In genomic region chr9:136821333-136822031, GRCh38 we compare ENCODE assay signal across 12 cellular contexts. TPM values are rescaled to one million over a fixed set of nuclear protein-coding genes. Genes with fewer than 3 reads are reported as not detected.
DNase-seq lines count a peak whose midpoint lies in the region; ATAC-seq and TF ChIP-seq lines count a peak whose summit lies in the region.
"Had no signal": no experiment of that assay in that cellular context is flagged by ENCODE, and none has a peak within 500 bp of the region (broad histone marks: within the 10 kb centered on the region; RNA-seq: fewer than 3 reads in every experiment).

No MANE protein-coding gene starts in this region.

- 25 to 28% methylated on average over 56 to 75 of the region's 81 CpGs for WGBS in mesodermal cell (ENCODE audit: insufficient coverage in 2 of 2), 2 experiments

- TF ChIP-seq CTCF in astrocyte of the cerebellum (IDR thresholded peaks at IDR 0.05; ENCODE audit: low read depth, low read length, missing control alignments) (no peak), thoracic aorta (IDR thresholded peaks at IDR 0.05) (no peak)

- H3K27ac ChIP-seq in mesodermal cell (ENCODE audit: low read depth, low read length, severe bottlenecking) (no peak overlapping the region), thoracic aorta (no peak overlapping the region)
- H3K27ac ChIP-seq: adrenal gland had no signal

- H3K27me3 ChIP-seq in thoracic aorta (replicated peaks; ENCODE audit: insufficient read depth) = no peaks in the 10 kb centered on the region
- H3K27me3 ChIP-seq: adrenal gland had no signal

- H3K36me3 ChIP-seq in mesodermal cell (ENCODE audit: control insufficient read depth, insufficient read depth, low read length) (peaks cover 51% of the 10 kb centered on the region), thoracic aorta (peaks cover 22% of the 10 kb centered on the region)

- peaks cover 3% of the 10 kb centered on the region for H3K4me1 ChIP-seq in mesodermal cell (ENCODE audit: control insufficient read depth, insufficient read depth, low read length, poor library complexity, severe bottlenecking)
- peaks cover 3 to 11% of the 10 kb centered on the region in 2 donors for H3K4me1 ChIP-seq in thoracic aorta (ENCODE audit: control insufficient read depth in 1 of 2, low read depth in 2 of 2)
- H3K4me1 ChIP-seq: adrenal gland had no signal

- no peaks in the 10 kb centered on the region for H3K9me3 ChIP-seq in mesodermal cell (ENCODE audit: control insufficient read depth, low read length)
- H3K9me3 ChIP-seq in thoracic aorta = no peaks in the 10 kb centered on the region
- H3K9me3 ChIP-seq: adrenal gland had no signal

- peak overlapping the region; percentile 26 for H3K4me3 ChIP-seq in astrocyte of the cerebellum (ENCODE audit: low read depth, low read length)
- peak overlapping the region; percentile 3 for H3K4me3 ChIP-seq in mesodermal cell (ENCODE audit: extremely low read depth, insufficient read depth, low read length, poor library complexity, severe bottlenecking)
- H3K4me3 ChIP-seq in thoracic aorta = peak overlapping the region; percentile 68

- in situ Hi-C loops in astrocyte of the cerebellum (cut with HindIII; ENCODE audit: low sequenced_read_pairs) = no loop called here

- intact Hi-C loops in Right ventricle myocardium superior (cut with DNase I) = no loop called here

- DNase-seq in astrocyte of the cerebellum (ENCODE audit: low read depth) = no peak
- DNase-seq in Right ventricle myocardium superior = peak; percentile 41
- no peak for DNase-seq in thoracic aorta (ENCODE audit: low spot score)
- DNase-seq in stimulated activated CD4-positive, alpha-beta T cell treated with anti-CD3 and anti-CD28 coated beads, Interleukin-4, amount 100 ng/mL, for 1 hour = no peak
- no peak for DNase-seq in DMS 273 treated with DMSO at 0.1 percent for 48 hours (lab: John Stamatoyannopoulos, UW)
- DNase-seq in DMS114 treated with DMSO at 0.1 percent for 48 hours (lab: John Stamatoyannopoulos, UW; ENCODE audit: unreplicated experiment) = no peak
- DNase-seq: activated CD4-positive, alpha-beta T cell treated with anti-CD3 and anti-CD28 coated beads for 1 hour; NK-92 treated with Interleukin-12 subunit alpha and Interleukin-12 subunit beta, amount 100 ng/mL, for 24 hours; stimulated activated CD4-positive, alpha-beta T cell treated with anti-CD3 and anti-CD28 coated beads, Interleukin-2, amount 100 ng/mL, for 24 hours had no signal

- ATAC-seq in Right ventricle myocardium superior (ENCODE audit: poor library complexity) (peak; percentile 66), thoracic aorta (ENCODE audit: insufficient number of reproducible peaks, low FRiP score, low read depth) (no peak), GM21360 (IDR thresholded peaks at IDR 0.05; ENCODE audit: unreplicated experiment) (no peak)

RNA-seq across cellular contexts. Expression of gene RABL6, which starts 13.7 kb away (rescaled TPM):
- total RNA-seq in Right ventricle myocardium superior (68.0 TPM), thoracic aorta (10 to 100 TPM; 61.7 to 86.2 TPM)
- polyA plus RNA-seq in mesodermal cell (2013, experiment 1 of 2) = 153 TPM
- 143 TPM for polyA plus RNA-seq in mesodermal cell (2013, experiment 2 of 2)

RNA-seq across cellular contexts. Expression of gene AJM1, which starts 20.8 kb away (rescaled TPM):
- total RNA-seq in Right ventricle myocardium superior = 7.3 TPM
- 4.0 TPM for polyA plus RNA-seq in mesodermal cell (2013, experiment 1 of 2)
- 3.3 TPM for polyA plus RNA-seq in mesodermal cell (2013, experiment 2 of 2)
- total RNA-seq in thoracic aorta = 1 to 10 TPM; 7.3 to 9.2 TPM

RNA-seq across cellular contexts. Expression of gene CCDC183, which starts 25.3 kb away (rescaled TPM):
- total RNA-seq in Right ventricle myocardium superior (1.5 TPM), thoracic aorta (under 1 TPM; 0.68 to 0.71 TPM)
- polyA plus RNA-seq in mesodermal cell (2013, experiment 1 of 2) = 27.3 TPM
- 34.1 TPM for polyA plus RNA-seq in mesodermal cell (2013, experiment 2 of 2)

RNA-seq across cellular contexts. Expression of gene PHPT1, which starts 27.7 kb away (rescaled TPM):
- total RNA-seq in Right ventricle myocardium superior = 345 TPM
- polyA plus RNA-seq in mesodermal cell (2013, experiment 1 of 2) = 189 TPM
- 175 TPM for polyA plus RNA-seq in mesodermal cell (2013, experiment 2 of 2)
- 10 to 100 TPM; 37.5 to 92.1 TPM for total RNA-seq in thoracic aorta

RNA-seq across cellular contexts. Expression of gene TMEM141, which starts 30.3 kb away (rescaled TPM):
- total RNA-seq in Right ventricle myocardium superior = 70.9 TPM
- polyA plus RNA-seq in mesodermal cell (2013, experiment 1 of 2) = 103 TPM
- 109 TPM for polyA plus RNA-seq in mesodermal cell (2013, experiment 2 of 2)
- total RNA-seq in thoracic aorta = 10 to 100 TPM; 12.8 to 37.8 TPM

Comparison
In these comparisons a context has a peak if more than half of its experiments do, and no peak if none do; other contexts are left out.
1. H3K4me3 ChIP-seq: peak in every context shown above with its lines; median percentile 68 in thoracic aorta; 26 in astrocyte of the cerebellum; 3 in mesodermal cell.